In genomic region chr19:2462635-2463421, GRCh38 we compare ENCODE assay signal across 8 cellular contexts. TPM values are rescaled to one million over a fixed set of nuclear protein-coding genes. Genes with fewer than 3 reads are reported as not detected.
DNase-seq lines count a peak whose midpoint lies in the region; ATAC-seq, FAIRE-seq and TF ChIP-seq lines count a peak whose summit lies in the region.

No MANE protein-coding gene starts in this region.

- DNase-seq in activated CD4-positive, alpha-beta T cell treated with anti-CD3 and anti-CD28 coated beads, Interleukin-2, amount 10 ng/mL, durations not matched to agents 7 days and 5 days, result no peak
- no peak for DNase-seq in activated CD4-positive, alpha-beta T cell treated with anti-CD3 and anti-CD28 coated beads for 4 hours
- DNase-seq in HepG2 (ENCODE audit: low spot score), result peak; percentile 93
- DNase-seq in activated CD8-positive, alpha-beta memory T cell treated with anti-CD3 and anti-CD28 coated beads for 24 hours, result no peak

- peak overlapping the region; percentile 74 for H3K4me2 ChIP-seq in OCI-LY3 (ENCODE audit: low read length)
- H3K4me2 ChIP-seq in HepG2 (ENCODE audit: low read depth, low read length), result peak overlapping the region; percentile 68

- ATAC-seq in HepG2 (peak; percentile 60), HG03432 (IDR thresholded peaks at IDR 0.05; ENCODE audit: unreplicated experiment) (no peak)

- peak; percentile 58 for FAIRE-seq in HepG2 (lab: Jason Lieb, UNC)

- H3K27ac ChIP-seq in OCI-LY3 (ENCODE audit: low read length) (no peak overlapping the region), duodenal mucosa (ENCODE audit: low read depth, low read length) (peak overlapping the region; percentile 3), HepG2 (ENCODE audit: extremely low read length, insufficient read depth, low read length) (peak overlapping the region; percentile 46), stomach smooth muscle (ENCODE audit: low read length) (peak overlapping the region; percentile 31)

- H3K4me3 Mint-ChIP-seq in activated CD4-positive, alpha-beta T cell treated with anti-CD3 and anti-CD28 coated beads, Interleukin-2, amount 10 ng/mL, durations not matched to agents 7 days and 5 days, result peak overlapping the region; percentile 93

- in situ Hi-C loops in HepG2 (cut with HindIII; ENCODE audit: extremely low pct_ligation_motif_present, low pct_unique_long_range_greater_than_20kb), result no loop called here

- H3K36me3 Mint-ChIP-seq in activated CD4-positive, alpha-beta T cell treated with anti-CD3 and anti-CD28 coated beads, Interleukin-2, amount 10 ng/mL, durations not matched to agents 7 days and 5 days (ENCODE audit: low read depth), result peaks cover 8% of the 10 kb centered on the region

- peak overlapping the region; percentile 79 for H3K9ac ChIP-seq in OCI-LY3 (ENCODE audit: low read length)
- H3K9ac ChIP-seq in duodenal mucosa (ENCODE audit: low read depth in 1 of 2, low read length in 2 of 2), result peak overlapping the region; percentile 4 to 32
- peak overlapping the region; percentile 48; the same call in 1 of the 2 replicates for H3K9ac ChIP-seq in HepG2 (ENCODE audit: insufficient read depth, low read depth, low read length)
- peak overlapping the region in 1 of 2 donors; percentile 12 for H3K9ac ChIP-seq in stomach smooth muscle (ENCODE audit: low read length in 2 of 2)

- H2AFZ ChIP-seq in OCI-LY3 (ENCODE audit: low read depth, low read length) (no peak overlapping the region), HepG2 (ENCODE audit: low read length) (peak overlapping the region; percentile 35)

- no TSS peak for BruUV-seq in HepG2 (replicated peaks; lab: Mats Ljungman, UMichigan)

- no peaks in the 10 kb centered on the region for H3K36me3 ChIP-seq in OCI-LY3 (replicated peaks; ENCODE audit: low read depth, low read length)
- H3K36me3 ChIP-seq in duodenal mucosa (ENCODE audit: control insufficient read depth in 1 of 2, insufficient read depth in 2 of 2, low read length in 2 of 2), result no peaks in the 10 kb centered on the region
- H3K36me3 ChIP-seq in HepG2 (replicated peaks in 1 of 2; ENCODE audit: control insufficient read depth in 1 of 2, insufficient read depth in 2 of 2, low read length in 2 of 2), result no peaks in the 10 kb centered on the region
- no peaks in the 10 kb centered on the region for H3K36me3 ChIP-seq in stomach smooth muscle (ENCODE audit: control insufficient read depth in 2 of 2, insufficient read depth in 2 of 2, low read length in 2 of 2)

- no peaks in the 10 kb centered on the region for H3K9me3 Mint-ChIP-seq in activated CD4-positive, alpha-beta T cell treated with anti-CD3 and anti-CD28 coated beads, Interleukin-2, amount 10 ng/mL, durations not matched to agents 7 days and 5 days

- H3K27me3 Mint-ChIP-seq in activated CD4-positive, alpha-beta T cell treated with anti-CD3 and anti-CD28 coated beads, Interleukin-2, amount 10 ng/mL, durations not matched to agents 7 days and 5 days, result no peaks in the 10 kb centered on the region

- peak overlapping the region; percentile 86 for H3K27ac Mint-ChIP-seq in activated CD4-positive, alpha-beta T cell treated with anti-CD3 and anti-CD28 coated beads, Interleukin-2, amount 10 ng/mL, durations not matched to agents 7 days and 5 days

- H3K27me3 ChIP-seq in OCI-LY3 (ENCODE audit: low read depth, low read length) (no peaks in the 10 kb centered on the region), duodenal mucosa (ENCODE audit: control insufficient read depth in 1 of 2, insufficient read depth in 2 of 2, low read length in 2 of 2) (no peaks in the 10 kb centered on the region), HepG2 (ENCODE audit: control insufficient read depth in 1 of 2, insufficient read depth in 2 of 2, low read length in 2 of 2) (no peaks in the 10 kb centered on the region), stomach smooth muscle (ENCODE audit: control insufficient read depth in 1 of 2, insufficient read depth in 2 of 2, low read length in 2 of 2) (no peaks in the 10 kb centered on the region)

- no peaks in the 10 kb centered on the region for H3K9me3 ChIP-seq in OCI-LY3 (ENCODE audit: insufficient read depth, low read length)
- no peaks in the 10 kb centered on the region for H3K9me3 ChIP-seq in duodenal mucosa (ENCODE audit: control insufficient read depth in 1 of 2, low read length in 2 of 2)
- no peaks in the 10 kb centered on the region for H3K9me3 ChIP-seq in HepG2 (ENCODE audit: low read length)
- H3K9me3 ChIP-seq in stomach smooth muscle (ENCODE audit: control insufficient read depth in 2 of 2, low read length in 2 of 2), result no peaks in the 10 kb centered on the region

- POLR2A ChIA-PET in activated CD4-positive, alpha-beta T cell treated with anti-CD3 and anti-CD28 coated beads, Interleukin-2, amount 10 ng/mL, durations not matched to agents 7 days and 5 days (lab: Charles Lee), result interaction anchor here (0.6 kb wide), 1 partner anchor 158 kb away, joined by 3 read pairs; no protein-coding TSS in a partner anchor
- POLR2A ChIA-PET in HepG2 (lab: Yijun Ruan, JAX), result interaction anchor here (0.6 to 5.0 kb wide), 11 partner anchors 11 to 162 kb away, joined by 3 to 42 read pairs (median 4); partner anchors contain the start of genes GADD45B and TIMM13

- TF ChIP-seq POLR2A in HepG2 (IDR thresholded peaks at IDR 0.05; ENCODE audit: insufficient read depth in 1 of 2, low read depth in 2 of 2, low read length in 2 of 2), result no peak

- H3K4me1 ChIP-seq in OCI-LY3 (ENCODE audit: low read length) (peaks cover 8% of the 10 kb centered on the region), duodenal mucosa (ENCODE audit: control insufficient read depth in 1 of 2, insufficient read depth in 2 of 2, low read length in 2 of 2) (peaks cover 0 to 11% of the 10 kb centered on the region in 2 donors), HepG2 (ENCODE audit: insufficient read depth, low read length) (peaks cover 50% of the 10 kb centered on the region), stomach smooth muscle (ENCODE audit: control insufficient read depth, insufficient read depth, low read length) (peaks cover 12% of the 10 kb centered on the region)

- H3K4me1 Mint-ChIP-seq in activated CD4-positive, alpha-beta T cell treated with anti-CD3 and anti-CD28 coated beads, Interleukin-2, amount 10 ng/mL, durations not matched to agents 7 days and 5 days, result peaks cover 24% of the 10 kb centered on the region

- peak; percentile 62; the same call in 1 of the 2 replicates for TF ChIP-seq RAD21 in HepG2 (CRISPR knock-in tag; IDR thresholded peaks at IDR 0.05)

- H3K4me3 ChIP-seq in OCI-LY3 (ENCODE audit: low read length), result peak overlapping the region; percentile 93
- H3K4me3 ChIP-seq in duodenal mucosa (ENCODE audit: low read depth in 1 of 2, low read length in 2 of 2), result peak overlapping the region in 1 of 2 donors; percentile 75
- peak overlapping the region in 2 of 3 experiments; percentile 33 to 58; a peak in 2 of 6 replicates for H3K4me3 ChIP-seq in HepG2 (replicated peaks in 1 of 3; ENCODE audit: insufficient read depth in 1 of 3, low read depth in 2 of 3, low read length in 3 of 3)
- H3K4me3 ChIP-seq in stomach smooth muscle (ENCODE audit: low read length in 2 of 2), result peak overlapping the region; percentile 57 to 76

- H4K20me1 ChIP-seq in OCI-LY3 (ENCODE audit: insufficient read depth, low read length), result no peaks in the 10 kb centered on the region
- H4K20me1 ChIP-seq in HepG2 (ENCODE audit: insufficient read depth, low read length), result no peaks in the 10 kb centered on the region

- TF ChIP-seq CTCF in OCI-LY3 (IDR thresholded peaks at IDR 0.05; ENCODE audit: low read depth, low read length), result no peak
- TF ChIP-seq CTCF in HepG2 (CRISPR knock-in tag; IDR thresholded peaks at IDR 0.05), result peak; percentile 21; the same call in 1 of the 2 replicates

- no peaks in the 10 kb centered on the region for H3K79me2 ChIP-seq in OCI-LY3 (ENCODE audit: low read length)
- no peaks in the 10 kb centered on the region for H3K79me2 ChIP-seq in HepG2 (ENCODE audit: insufficient read depth, low read length)

- WGBS in HepG2 (ENCODE audit: low lambda C conversion rate), result 39% methylated on average over 30 of the region's 46 CpGs

- TF ChIP-seq EP300 in HepG2 (IDR thresholded peaks at IDR 0.05; ENCODE audit: low read depth in 2 of 2, low read length in 2 of 2) (peak; percentile 82 to 95), HepG2 (CRISPR knock-in tag; IDR thresholded peaks at IDR 0.05; ENCODE audit: borderline replicate concordance) (peak; percentile 44; the same call in 1 of the 2 replicates)

- intact Hi-C loops in HepG2 (cut with micrococcal nuclease; ENCODE audit: unreplicated experiment), result loop anchor here (2.0 kb wide), 1 partner anchor 36 kb away; the partner anchor contains the start of gene TIMM13

- CTCF ChIA-PET in activated CD4-positive, alpha-beta T cell treated with anti-CD3 and anti-CD28 coated beads, Interleukin-2, amount 10 ng/mL, durations not matched to agents 7 days and 5 days (lab: Charles Lee), result interaction anchor here (0.6 to 1.2 kb wide), 9 partner anchors 8 to 302 kb away, joined by 3 to 5 read pairs (median 3); partner anchors contain the start of gene GADD45B
- CTCF ChIA-PET in HepG2 (lab: Yijun Ruan, JAX; ENCODE audit: low intra/inter-chr PET ratio, low total read pairs), result no interaction called here

RNA-seq across cellular contexts. Expression of gene LMNB2, which starts 6.1 kb away (rescaled TPM):
- total RNA-seq in activated CD4-positive, alpha-beta T cell treated with anti-CD3 and anti-CD28 coated beads, Interleukin-2, amount 10 ng/mL, durations not matched to agents 7 days and 5 days, result 100 to 1,000 TPM; 101 to 113 TPM
- total RNA-seq in HepG2 (2016; rRNA removed; fragmentation: Illumina TruSeq; extraction: Trizol), result 93.6 and 105 TPM in 2 replicates
- total RNA-seq in HepG2 (2016; cell fraction: cytosol; rRNA removed; fragmentation: Illumina TruSeq; extraction: Trizol; ENCODE audit: low read depth), result 8.6 and 9.2 TPM in 2 replicates
- total RNA-seq in HepG2 (2016; cell fraction: insoluble cytoplasmic fraction; rRNA removed; fragmentation: Illumina TruSeq; extraction: Trizol), result 80.4 and 107 TPM in 2 replicates
- total RNA-seq in HepG2 (2016; cell fraction: membrane; rRNA removed; fragmentation: Illumina TruSeq; extraction: Trizol), result 34.1 and 36.1 TPM in 2 replicates
- 44.6 and 52.0 TPM in 2 replicates for total RNA-seq in HepG2 (2016; cell fraction: nucleus; rRNA removed; fragmentation: Illumina TruSeq; extraction: Trizol)
- polyA plus RNA-seq in HepG2 (2011; rRNA removed), result 77.2 and 89.7 TPM in 2 replicates
- 83.5 and 98.7 TPM in 2 replicates for polyA plus RNA-seq in HepG2 (2011; cell fraction: cytosol; rRNA removed)
- 75.2 and 87.6 TPM in 2 replicates for polyA plus RNA-seq in HepG2 (2011; cell fraction: nucleus; rRNA removed)
- 40.0 and 41.8 TPM in 2 replicates for polyA plus RNA-seq in HepG2 (2012)
- 7.1 and 7.6 TPM in 2 replicates for polyA plus RNA-seq in HepG2 (2016; cell fraction: cytosol; fragmentation: Illumina TruSeq; extraction: Trizol; ENCODE audit: low read depth)
- 74.9 and 86.7 TPM in 2 replicates for polyA plus RNA-seq in HepG2 (2016; cell fraction: insoluble cytoplasmic fraction; fragmentation: Illumina TruSeq; extraction: Trizol; ENCODE audit: low read depth)
- polyA plus RNA-seq in HepG2 (2016; cell fraction: membrane; fragmentation: Illumina TruSeq; extraction: Trizol; ENCODE audit: low read depth), result 19.0 and 21.3 TPM in 2 replicates
- polyA plus RNA-seq in HepG2 (2016; cell fraction: nucleus; fragmentation: Illumina TruSeq; extraction: Trizol; ENCODE audit: insufficient read depth, low read depth), result 75.4 and 76.1 TPM in 2 replicates
- polyA minus RNA-seq in HepG2 (2011; rRNA and poly(A)+ RNA removed; ENCODE audit: low replicate concordance), result 106 and 107 TPM in 2 replicates
- polyA minus RNA-seq in HepG2 (2011; cell fraction: cytosol; rRNA and poly(A)+ RNA removed), result 35.3 and 37.2 TPM in 2 replicates
- 14.4 and 16.7 TPM in 2 replicates for polyA minus RNA-seq in HepG2 (2011; cell fraction: nucleus; rRNA and poly(A)+ RNA removed)

RNA-seq across cellular contexts. Expression of gene GADD45B, which starts 13.1 kb away (rescaled TPM):
- 10 to 100 TPM; 31.2 to 39.2 TPM for total RNA-seq in activated CD4-positive, alpha-beta T cell treated with anti-CD3 and anti-CD28 coated beads, Interleukin-2, amount 10 ng/mL, durations not matched to agents 7 days and 5 days
- 3.2 and 4.6 TPM in 2 replicates for total RNA-seq in HepG2 (2016; rRNA removed; fragmentation: Illumina TruSeq; extraction: Trizol)
- total RNA-seq in HepG2 (2016; cell fraction: cytosol; rRNA removed; fragmentation: Illumina TruSeq; extraction: Trizol; ENCODE audit: low read depth), result 0.71 and 0.91 TPM in 2 replicates
- 3.2 and 6.0 TPM in 2 replicates for total RNA-seq in HepG2 (2016; cell fraction: insoluble cytoplasmic fraction; rRNA removed; fragmentation: Illumina TruSeq; extraction: Trizol)
- 1.8 TPM in 2 replicates for total RNA-seq in HepG2 (2016; cell fraction: membrane; rRNA removed; fragmentation: Illumina TruSeq; extraction: Trizol)
- total RNA-seq in HepG2 (2016; cell fraction: nucleus; rRNA removed; fragmentation: Illumina TruSeq; extraction: Trizol), result 7.3 and 7.6 TPM in 2 replicates
- 34.1 and 40.4 TPM in 2 replicates for polyA plus RNA-seq in HepG2 (2011; rRNA removed)
- polyA plus RNA-seq in HepG2 (2011; cell fraction: cytosol; rRNA removed), result 40.0 and 43.7 TPM in 2 replicates
- 66.8 and 77.1 TPM in 2 replicates for polyA plus RNA-seq in HepG2 (2011; cell fraction: nucleus; rRNA removed)
- polyA plus RNA-seq in HepG2 (2012), result 11.3 and 22.4 TPM in 2 replicates
- 1.5 and 1.7 TPM in 2 replicates for polyA plus RNA-seq in HepG2 (2016; cell fraction: cytosol; fragmentation: Illumina TruSeq; extraction: Trizol; ENCODE audit: low read depth)
- polyA plus RNA-seq in HepG2 (2016; cell fraction: insoluble cytoplasmic fraction; fragmentation: Illumina TruSeq; extraction: Trizol; ENCODE audit: low read depth), result 5.5 and 5.8 TPM in 2 replicates
- 2.3 and 2.5 TPM in 2 replicates for polyA plus RNA-seq in HepG2 (2016; cell fraction: membrane; fragmentation: Illumina TruSeq; extraction: Trizol; ENCODE audit: low read depth)
- polyA plus RNA-seq in HepG2 (2016; cell fraction: nucleus; fragmentation: Illumina TruSeq; extraction: Trizol; ENCODE audit: insufficient read depth, low read depth), result 16.6 and 21.3 TPM in 2 replicates
- 22.5 and 88.0 TPM in 2 replicates for polyA minus RNA-seq in HepG2 (2011; rRNA and poly(A)+ RNA removed; ENCODE audit: low replicate concordance)
- 12.3 and 15.6 TPM in 2 replicates for polyA minus RNA-seq in HepG2 (2011; cell fraction: cytosol; rRNA and poly(A)+ RNA removed)
- polyA minus RNA-seq in HepG2 (2011; cell fraction: nucleus; rRNA and poly(A)+ RNA removed), result 35.0 and 45.0 TPM in 2 replicates

RNA-seq across cellular contexts. Expression of gene TIMM13, which starts 35.4 kb away (rescaled TPM):
- 10 to 100 TPM; 49.0 to 66.4 TPM for total RNA-seq in activated CD4-positive, alpha-beta T cell treated with anti-CD3 and anti-CD28 coated beads, Interleukin-2, amount 10 ng/mL, durations not matched to agents 7 days and 5 days
- 108 and 116 TPM in 2 replicates for total RNA-seq in HepG2 (2016; rRNA removed; fragmentation: Illumina TruSeq; extraction: Trizol)
- 78.9 and 87.4 TPM in 2 replicates for total RNA-seq in HepG2 (2016; cell fraction: cytosol; rRNA removed; fragmentation: Illumina TruSeq; extraction: Trizol; ENCODE audit: low read depth)
- 115 and 120 TPM in 2 replicates for total RNA-seq in HepG2 (2016; cell fraction: insoluble cytoplasmic fraction; rRNA removed; fragmentation: Illumina TruSeq; extraction: Trizol)
- 123 and 146 TPM in 2 replicates for total RNA-seq in HepG2 (2016; cell fraction: membrane; rRNA removed; fragmentation: Illumina TruSeq; extraction: Trizol)
- 37.3 and 42.3 TPM in 2 replicates for total RNA-seq in HepG2 (2016; cell fraction: nucleus; rRNA removed; fragmentation: Illumina TruSeq; extraction: Trizol)
- polyA plus RNA-seq in HepG2 (2011; rRNA removed), result 48.4 and 62.5 TPM in 2 replicates
- polyA plus RNA-seq in HepG2 (2011; cell fraction: cytosol; rRNA removed), result 60.7 and 102 TPM in 2 replicates
- 41.6 and 44.7 TPM in 2 replicates for polyA plus RNA-seq in HepG2 (2011; cell fraction: nucleus; rRNA removed)
- 50.3 and 65.0 TPM in 2 replicates for polyA plus RNA-seq in HepG2 (2012)
- polyA plus RNA-seq in HepG2 (2016; cell fraction: cytosol; fragmentation: Illumina TruSeq; extraction: Trizol; ENCODE audit: low read depth), result 94.9 and 117 TPM in 2 replicates
- 117 and 124 TPM in 2 replicates for polyA plus RNA-seq in HepG2 (2016; cell fraction: insoluble cytoplasmic fraction; fragmentation: Illumina TruSeq; extraction: Trizol; ENCODE audit: low read depth)
- 122 and 128 TPM in 2 replicates for polyA plus RNA-seq in HepG2 (2016; cell fraction: membrane; fragmentation: Illumina TruSeq; extraction: Trizol; ENCODE audit: low read depth)
- 84.2 and 86.9 TPM in 2 replicates for polyA plus RNA-seq in HepG2 (2016; cell fraction: nucleus; fragmentation: Illumina TruSeq; extraction: Trizol; ENCODE audit: insufficient read depth, low read depth)
- polyA minus RNA-seq in HepG2 (2011; rRNA and poly(A)+ RNA removed; ENCODE audit: low replicate concordance), result 23.6 and 42.8 TPM in 2 replicates
- polyA minus RNA-seq in HepG2 (2011; cell fraction: cytosol; rRNA and poly(A)+ RNA removed), result 18.8 and 24.2 TPM in 2 replicates
- 17.2 and 19.7 TPM in 2 replicates for polyA minus RNA-seq in HepG2 (2011; cell fraction: nucleus; rRNA and poly(A)+ RNA removed)
